ENCODE assay signal across 1 cellular context in genomic region chr14:67241416-67242362, GRCh38.
A peak's percentile ranks its signal among the peaks of the same experiment; 100 is the strongest.
TF ChIP-seq lines count a peak whose summit lies in the region.

Gene PALS1, plus strand, starts transcription at chr14:67241435. Its CDS starts 37,736 bp downstream, at chr14:67279171.

TF ChIP-seq in K562, 482 proteins besides CTCF, POLR2A, EP300 and RAD21 (continued from another document):
- peak; percentile 86; the same call in 1 of the 2 replicates for TF ChIP-seq ZBTB7A (IDR thresholded peaks at IDR 0.05; ENCODE audit: borderline replicate concordance, control insufficient read depth, low read depth, low read length)
- no peak for TF ChIP-seq SNIP1 (IDR thresholded peaks at IDR 0.05; ENCODE audit: low read depth)
- no peak for TF ChIP-seq PBX2 (CRISPR knock-in tag; IDR thresholded peaks at IDR 0.05; ENCODE audit: low read depth)
- peak; percentile 81 for TF ChIP-seq PBX2 (tag; conservative IDR thresholded peaks at IDR 0.05; ENCODE audit: low read depth)
- peak in 1 of 2 experiments; percentile 4; a peak in 1 of 4 replicates for TF ChIP-seq RCOR1 (IDR thresholded peaks at IDR 0.05; ENCODE audit: borderline replicate concordance in 1 of 2, low read depth in 2 of 2, low read length in 2 of 2)
- TF ChIP-seq HNRNPH1 (optimal IDR thresholded peaks at IDR 0.05; ENCODE audit: low read depth, low read length) = no peak
- no peak for TF ChIP-seq ATF1 (CRISPR knock-in tag; IDR thresholded peaks at IDR 0.05)
- peak; percentile 55 for TF ChIP-seq ATF1 (tag; IDR thresholded peaks at IDR 0.05)
- TF ChIP-seq MNT (conservative IDR thresholded peaks at IDR 0.05) = no peak; a peak in 2 of 4 replicates
- TF ChIP-seq VEZF1 (CRISPR knock-in tag; IDR thresholded peaks at IDR 0.05) = peak; percentile 68; the same call in 1 of the 2 replicates
- no peak for TF ChIP-seq KLF13 (tag; IDR thresholded peaks at IDR 0.05; ENCODE audit: borderline replicate concordance, low read depth)
- no peak for TF ChIP-seq ARID3A (IDR thresholded peaks at IDR 0.05; ENCODE audit: borderline replicate concordance, low read depth, low read length)
- TF ChIP-seq PATZ1 (CRISPR knock-in tag; IDR thresholded peaks at IDR 0.05; ENCODE audit: borderline replicate concordance) = no peak
- peak; percentile 14; the same call in 1 of the 2 replicates for TF ChIP-seq ATF7 (IDR thresholded peaks at IDR 0.05)
- TF ChIP-seq ZFPM2 (CRISPR knock-in tag; IDR thresholded peaks at IDR 0.05) = no peak
- no peak for TF ChIP-seq BCL6 (CRISPR knock-in tag; IDR thresholded peaks at IDR 0.05)
- no peak for TF ChIP-seq SREBF1 (IDR thresholded peaks at IDR 0.05; ENCODE audit: borderline replicate concordance, low read depth, low read length)
- TF ChIP-seq RBM15 (IDR thresholded peaks at IDR 0.05; ENCODE audit: insufficient read depth, low read length) = no peak
- TF ChIP-seq ELK3 (CRISPR knock-in tag; IDR thresholded peaks at IDR 0.05) = no peak
- TF ChIP-seq KHSRP (IDR thresholded peaks at IDR 0.05) = no peak
- TF ChIP-seq ZNF778 (CRISPR knock-in tag; IDR thresholded peaks at IDR 0.05) = no peak
- TF ChIP-seq ZSCAN32 (CRISPR knock-in tag; IDR thresholded peaks at IDR 0.05) = no peak
- peak; percentile 63 to 78; a peak in 3 of 4 replicates for TF ChIP-seq NRF1 (conservative IDR thresholded peaks at IDR 0.05 in 1 of 2, IDR thresholded peaks at IDR 0.05 in 1 of 2)
- peak; percentile 81 for TF ChIP-seq CXXC5 (CRISPR knock-in tag; IDR thresholded peaks at IDR 0.05)
- TF ChIP-seq SUPT5H (IDR thresholded peaks at IDR 0.05) = peak; percentile 50; the same call in 1 of the 2 replicates
- peak; percentile 45; the same call in 1 of the 2 replicates for TF ChIP-seq RB1 (IDR thresholded peaks at IDR 0.05; ENCODE audit: low read depth)
- TF ChIP-seq TARDBP (IDR thresholded peaks at IDR 0.05) = no peak
- no peak for TF ChIP-seq ELK1 (CRISPR knock-in tag; IDR thresholded peaks at IDR 0.05)
- TF ChIP-seq HNRNPLL (IDR thresholded peaks at IDR 0.05; ENCODE audit: low read depth, low read length, poor library complexity, severe bottlenecking) = peak; percentile 99
- 0 out of 4 replicates have a peak, but pooled peaks of 1 of the 2 experiments have one; percentile 26 for TF ChIP-seq NONO (IDR thresholded peaks at IDR 0.05; ENCODE audit: low read depth in 2 of 2, low read length in 1 of 2)
- TF ChIP-seq NCOR1 (IDR thresholded peaks at IDR 0.05) = peak; percentile 34; the same call in 1 of the 2 replicates
- TF ChIP-seq CREM (IDR thresholded peaks at IDR 0.05; ENCODE audit: low read depth) = peak; percentile 67
- no peak for TF ChIP-seq EWSR1 (IDR thresholded peaks at IDR 0.05; ENCODE audit: borderline replicate concordance, low read depth, partially characterized antibody)
- no peak for TF ChIP-seq ZNF717 (CRISPR knock-in tag; IDR thresholded peaks at IDR 0.05)
- TF ChIP-seq ZBTB43 (CRISPR knock-in tag; IDR thresholded peaks at IDR 0.05) = no peak
- no peak for TF ChIP-seq ILK (tag; IDR thresholded peaks at IDR 0.05; ENCODE audit: borderline replicate concordance, low read depth)
TF ChIP-seq in K562: peak in this region for 63.
